Comparison of ENCODE assay signal across 23 cellular contexts in the genomic region with DNA sequence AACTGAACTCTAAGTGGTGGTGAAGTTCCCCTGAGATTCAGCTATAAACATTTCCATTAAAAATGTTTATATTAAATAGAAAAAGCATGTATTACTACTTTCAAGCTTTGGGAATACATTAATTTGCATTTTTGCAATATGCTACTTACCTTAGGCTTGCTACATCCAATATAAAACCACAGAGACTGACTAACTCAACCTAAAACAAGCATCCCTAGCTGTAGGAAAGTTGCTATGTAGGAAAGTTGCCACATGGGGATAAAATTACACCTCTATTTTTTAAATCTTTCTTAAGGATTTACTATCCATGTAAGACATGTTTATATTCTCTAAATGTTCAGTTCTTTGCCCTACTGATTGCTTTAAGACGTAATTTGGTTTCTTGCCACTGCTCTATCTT. TPM values are rescaled to one million over a fixed set of nuclear protein-coding genes. Genes with fewer than 3 reads are reported as not detected.
DNase-seq lines count a peak whose midpoint lies in the region; ATAC-seq, FAIRE-seq and TF ChIP-seq lines count a peak whose summit lies in the region.
"Had no signal": no experiment of that assay in that cellular context is flagged by ENCODE, and none has a peak within 500 bp of the region (broad histone marks: within the 10 kb centered on the region; RNA-seq: fewer than 3 reads in every experiment).

No MANE protein-coding gene starts in this region.

- WGBS in HepG2 (ENCODE audit: low lambda C conversion rate) = 95% methylated on average over 1 of the region's 1 CpG
- 88% methylated on average over 1 of the region's 1 CpG for WGBS in right lobe of liver (ENCODE audit: insufficient coverage, low coverage, low lambda C conversion rate, missing lambda C conversion rate)
- WGBS in mesenchymal stem cell = no CpG with 5 or more reads among the region's 1 CpG

- H3K36me3 ChIP-seq in HepG2 (replicated peaks in 1 of 2; ENCODE audit: control insufficient read depth in 1 of 2, insufficient read depth in 2 of 2, low read length in 2 of 2) (no peaks in the 10 kb centered on the region), right lobe of liver (no peaks in the 10 kb centered on the region), Loucy (ENCODE audit: insufficient read depth, low read length) (no peaks in the 10 kb centered on the region), mesenchymal stem cell (ENCODE audit: control insufficient read depth in 1 of 2, insufficient read depth in 2 of 2, low read depth in 1 of 2, low read length in 2 of 2) (no peaks in the 10 kb centered on the region)
- H3K36me3 ChIP-seq: BLaER1, HAP-1 had no signal

- H2AFZ ChIP-seq in HepG2 (ENCODE audit: low read length) = no peak overlapping the region
- H2AFZ ChIP-seq in Loucy (ENCODE audit: low read length) = no peak overlapping the region
- no peak overlapping the region for H2AFZ ChIP-seq in mesenchymal stem cell (ENCODE audit: low read depth, low read length)

- no peak overlapping the region for H2BK15ac ChIP-seq in mesenchymal stem cell (ENCODE audit: low read depth, poor library complexity, severe bottlenecking)

- FAIRE-seq in HepG2 (lab: Jason Lieb, UNC) = no peak
- FAIRE-seq: A204.1, D721Med, GM12878 had no signal

- H2BK12ac ChIP-seq in mesenchymal stem cell (ENCODE audit: low read length in 2 of 2) = no peak overlapping the region

- no peak overlapping the region for H4K8ac ChIP-seq in mesenchymal stem cell (ENCODE audit: low read length)

- TF ChIP-seq POLR2A in HepG2 (IDR thresholded peaks at IDR 0.05; ENCODE audit: insufficient read depth in 1 of 2, low read depth in 2 of 2, low read length in 2 of 2) (no peak), right lobe of liver (IDR thresholded peaks at IDR 0.05) (no peak)

- BruUV-seq in HepG2 (replicated peaks; lab: Mats Ljungman, UMichigan) = no TSS peak

- H2BK120ac ChIP-seq in mesenchymal stem cell (ENCODE audit: low read depth, low read length) = no peak overlapping the region

- CTCF ChIA-PET in HepG2 (lab: Yijun Ruan, JAX; ENCODE audit: low intra/inter-chr PET ratio, low total read pairs) = no interaction called here

- no peak overlapping the region for H3K4ac ChIP-seq in mesenchymal stem cell (ENCODE audit: low read depth in 1 of 2, low read length in 2 of 2)

- H2AK5ac ChIP-seq in mesenchymal stem cell (ENCODE audit: low read length, severe bottlenecking) = no peak overlapping the region

- intact Hi-C loops in HepG2 (cut with micrococcal nuclease; ENCODE audit: unreplicated experiment) (no loop called here), right lobe of liver (cut with DNase I) (no loop called here)

- no peaks in the 10 kb centered on the region; the same call in 1 of the 2 replicates for H4K20me1 ChIP-seq in HepG2 (ENCODE audit: insufficient read depth, low read length)
- H4K20me1 ChIP-seq in Loucy (ENCODE audit: insufficient read depth, low read length, poor library complexity, severe bottlenecking) = peaks cover 16% of the 10 kb centered on the region

- H3K4me3 ChIP-seq in HepG2 (replicated peaks in 1 of 3; ENCODE audit: insufficient read depth in 1 of 3, low read depth in 2 of 3, low read length in 3 of 3) = no peak overlapping the region
- no peak overlapping the region for H3K4me3 ChIP-seq in right lobe of liver
- H3K4me3 ChIP-seq in Loucy (ENCODE audit: low read length, poor library complexity, severe bottlenecking) = no peak overlapping the region
- no peak overlapping the region for H3K4me3 ChIP-seq in fibroblast of villous mesenchyme (ENCODE audit: low read depth, low read length)
- no peak overlapping the region for H3K4me3 ChIP-seq in mesenchymal stem cell (ENCODE audit: insufficient read depth in 1 of 2, low read depth in 1 of 2, low read length in 2 of 2)
- H3K4me3 ChIP-seq: BLaER1, GM12878, HAP-1 had no signal

- TF ChIP-seq EP300 in HepG2 (IDR thresholded peaks at IDR 0.05; ENCODE audit: low read depth in 2 of 2, low read length in 2 of 2) (no peak), HepG2 (CRISPR knock-in tag; IDR thresholded peaks at IDR 0.05; ENCODE audit: borderline replicate concordance) (no peak)

- TF ChIP-seq CTCF in HepG2 (CRISPR knock-in tag; IDR thresholded peaks at IDR 0.05) = no peak
- TF ChIP-seq CTCF in right lobe of liver (IDR thresholded peaks at IDR 0.05) = no peak
- TF ChIP-seq CTCF in Loucy (conservative IDR thresholded peaks at IDR 0.05; ENCODE audit: low read length) = 0 out of 2 replicates have a peak, but pooled peaks have one; percentile 22
- TF ChIP-seq CTCF in fibroblast of villous mesenchyme (IDR thresholded peaks at IDR 0.05; ENCODE audit: insufficient read depth, low read depth, low read length) = no peak

- no peak overlapping the region for H3K18ac ChIP-seq in mesenchymal stem cell (ENCODE audit: low read depth in 1 of 2, low read length in 2 of 2)

- H3F3A ChIP-seq in Loucy (ENCODE audit: low read depth) = no peaks in the 10 kb centered on the region

- TF ChIP-seq RAD21 in HepG2 (CRISPR knock-in tag; IDR thresholded peaks at IDR 0.05) = no peak

- H4K91ac ChIP-seq in mesenchymal stem cell (ENCODE audit: low read length) = no peak overlapping the region

- no peaks in the 10 kb centered on the region for H3K9me3 ChIP-seq in HepG2 (ENCODE audit: low read length)
- H3K9me3 ChIP-seq in right lobe of liver = no peaks in the 10 kb centered on the region
- no peaks in the 10 kb centered on the region for H3K9me3 ChIP-seq in Loucy (ENCODE audit: insufficient read depth, low read depth, low read length)
- no peaks in the 10 kb centered on the region for H3K9me3 ChIP-seq in mesenchymal stem cell (ENCODE audit: control insufficient read depth, low read length)
- H3K9me3 ChIP-seq: BLaER1, Caco-2, HAP-1 had no signal

- DNase-seq in HepG2 (ENCODE audit: low spot score) (no peak), right lobe of liver (no peak), fibroblast of villous mesenchyme (ENCODE audit: low read depth) (peak; percentile 6), mesenchymal stem cell (peak; percentile 7), NK-92 (lab: John Stamatoyannopoulos, UW; ENCODE audit: unreplicated experiment) (no peak)
- no peak for DNase-seq in activated T-cell treated with anti-CD3 and anti-CD28 coated beads, Interleukin-2, amount 50 U/mL, for 48 hours
- DNase-seq: Caco-2; CD4-positive, CD25-positive, alpha-beta regulatory T cell; CD8-positive, alpha-beta T cell; DMS 273 treated with DMSO at 0.1 percent for 48 hours; DMS79; EL; GDM1; GOT3 had no signal

- POLR2A ChIA-PET in HepG2 (lab: Yijun Ruan, JAX) = no interaction called here

- no peaks in the 10 kb centered on the region for H3K9me2 ChIP-seq in Loucy (replicated peaks; ENCODE audit: low read depth, low read length)

- no peak overlapping the region for H3K23ac ChIP-seq in mesenchymal stem cell (ENCODE audit: low read length in 2 of 2)

- ATAC-seq in HepG2 (no peak), right lobe of liver (no peak), GM18870 (IDR thresholded peaks at IDR 0.05; ENCODE audit: unreplicated experiment) (no peak)
- ATAC-seq: CD8-positive, alpha-beta T cell; GM12878 had no signal

- H3K79me1 ChIP-seq in mesenchymal stem cell (replicated peaks; ENCODE audit: low read length, poor library complexity, severe bottlenecking) = peaks cover 13% of the 10 kb centered on the region

- no peak overlapping the region for H3K27ac ChIP-seq in HepG2 (ENCODE audit: extremely low read length, insufficient read depth, low read length)
- H3K27ac ChIP-seq in right lobe of liver = no peak overlapping the region
- H3K27ac ChIP-seq in mesenchymal stem cell (ENCODE audit: low read length, poor library complexity, severe bottlenecking) = no peak overlapping the region
- H3K27ac ChIP-seq: 22Rv1, BLaER1, C4-2B had no signal

- H3K14ac ChIP-seq in mesenchymal stem cell (ENCODE audit: low read length in 2 of 2) = no peak overlapping the region

- no peak overlapping the region for H2BK5ac ChIP-seq in mesenchymal stem cell (ENCODE audit: low read depth, low read length, poor library complexity, severe bottlenecking)

- in situ Hi-C loops in HepG2 (cut with HindIII; ENCODE audit: extremely low pct_ligation_motif_present, low pct_unique_long_range_greater_than_20kb) = no loop called here

- H3K27me3 ChIP-seq in HepG2 (ENCODE audit: control insufficient read depth in 1 of 2, insufficient read depth in 2 of 2, low read length in 2 of 2) (no peaks in the 10 kb centered on the region), right lobe of liver (no peaks in the 10 kb centered on the region), Loucy (ENCODE audit: insufficient read depth, low read length, poor library complexity, severe bottlenecking) (no peaks in the 10 kb centered on the region), mesenchymal stem cell (ENCODE audit: control insufficient read depth in 1 of 2, insufficient read depth in 1 of 2, low read length in 2 of 2) (no peaks in the 10 kb centered on the region)
- H3K27me3 ChIP-seq: BLaER1 had no signal

- no peak overlapping the region for H3K4me2 ChIP-seq in HepG2 (ENCODE audit: low read depth, low read length)
- H3K4me2 ChIP-seq in Loucy (ENCODE audit: low read depth, low read length, poor library complexity, severe bottlenecking) = no peak overlapping the region
- H3K4me2 ChIP-seq in mesenchymal stem cell (ENCODE audit: low read length, poor library complexity, severe bottlenecking) = no peak overlapping the region
- H3K4me2 ChIP-seq: BLaER1 had no signal

- H3K79me2 ChIP-seq in HepG2 (ENCODE audit: insufficient read depth, low read length) (peaks cover 29% of the 10 kb centered on the region), Loucy (ENCODE audit: insufficient read depth, low read length) (peaks cover 70% of the 10 kb centered on the region)

- no peak overlapping the region for H3K9ac ChIP-seq in HepG2 (ENCODE audit: insufficient read depth, low read depth, low read length)
- no peak overlapping the region for H3K9ac ChIP-seq in Loucy (ENCODE audit: low read depth, low read length, poor library complexity, severe bottlenecking)
- no peak overlapping the region for H3K9ac ChIP-seq in mesenchymal stem cell (ENCODE audit: low read length)
- H3K9ac ChIP-seq: BLaER1 had no signal

- H3K4me1 ChIP-seq in HepG2 (ENCODE audit: insufficient read depth, low read length) = no peaks in the 10 kb centered on the region
- H3K4me1 ChIP-seq in right lobe of liver = no peaks in the 10 kb centered on the region
- peaks cover 12% of the 10 kb centered on the region for H3K4me1 ChIP-seq in Loucy (ENCODE audit: insufficient read depth, low read length, poor library complexity, severe bottlenecking)
- peaks cover 1% of the 10 kb centered on the region for H3K4me1 ChIP-seq in mesenchymal stem cell (ENCODE audit: control insufficient read depth, insufficient read depth, low read depth, low read length)
- H3K4me1 ChIP-seq: BLaER1, HAP-1 had no signal

RNA-seq across cellular contexts. Expression of gene SCAMP1, which starts 12.8 kb away (rescaled TPM):
- total RNA-seq in HepG2 (2016; rRNA removed; fragmentation: Illumina TruSeq; extraction: Trizol) (27.0 and 33.7 TPM in 2 replicates), right lobe of liver (10 to 100 TPM; 10.4 to 18.4 (median 11.1) TPM), fibroblast of villous mesenchyme (38.0 and 61.7 TPM in 2 replicates)
- 20.4 and 22.0 TPM in 2 replicates for total RNA-seq in HepG2 (2016; cell fraction: cytosol; rRNA removed; fragmentation: Illumina TruSeq; extraction: Trizol; ENCODE audit: low read depth)
- total RNA-seq in HepG2 (2016; cell fraction: insoluble cytoplasmic fraction; rRNA removed; fragmentation: Illumina TruSeq; extraction: Trizol) = 29.5 and 36.1 TPM in 2 replicates
- 15.7 and 16.3 TPM in 2 replicates for total RNA-seq in HepG2 (2016; cell fraction: membrane; rRNA removed; fragmentation: Illumina TruSeq; extraction: Trizol)
- 30.9 and 31.8 TPM in 2 replicates for total RNA-seq in HepG2 (2016; cell fraction: nucleus; rRNA removed; fragmentation: Illumina TruSeq; extraction: Trizol)
- 18.2 and 18.3 TPM in 2 replicates for polyA plus RNA-seq in HepG2 (2011; rRNA removed)
- 9.9 and 16.7 TPM in 2 replicates for polyA plus RNA-seq in HepG2 (2011; cell fraction: cytosol; rRNA removed)
- 3.8 and 4.1 TPM in 2 replicates for polyA plus RNA-seq in HepG2 (2011; cell fraction: nucleus; rRNA removed)
- 26.4 and 27.2 TPM in 2 replicates for polyA plus RNA-seq in HepG2 (2012)
- 1.2 and 1.4 TPM in 2 replicates for polyA plus RNA-seq in HepG2 (2016; cell fraction: cytosol; fragmentation: Illumina TruSeq; extraction: Trizol; ENCODE audit: low read depth)
- polyA plus RNA-seq in HepG2 (2016; cell fraction: insoluble cytoplasmic fraction; fragmentation: Illumina TruSeq; extraction: Trizol; ENCODE audit: low read depth) = 13.5 and 14.1 TPM in 2 replicates
- 4.2 TPM in 2 replicates for polyA plus RNA-seq in HepG2 (2016; cell fraction: membrane; fragmentation: Illumina TruSeq; extraction: Trizol; ENCODE audit: low read depth)
- polyA plus RNA-seq in HepG2 (2016; cell fraction: nucleus; fragmentation: Illumina TruSeq; extraction: Trizol; ENCODE audit: insufficient read depth, low read depth) = 17.8 and 23.2 TPM in 2 replicates
- 26.1 and 37.5 TPM in 2 replicates for polyA minus RNA-seq in HepG2 (2011; rRNA and poly(A)+ RNA removed; ENCODE audit: low replicate concordance)
- polyA minus RNA-seq in HepG2 (2011; cell fraction: cytosol; rRNA and poly(A)+ RNA removed) = 32.9 and 41.5 TPM in 2 replicates
- 33.3 and 41.2 TPM in 2 replicates for polyA minus RNA-seq in HepG2 (2011; cell fraction: nucleus; rRNA and poly(A)+ RNA removed)
- polyA plus RNA-seq in mesenchymal stem cell (2013, experiment 1 of 2) = 17.6 TPM
- polyA plus RNA-seq in mesenchymal stem cell (2013, experiment 2 of 2) = 17.6 TPM

Comparison
In these comparisons a context has a peak if more than half of its experiments do, and no peak if none do; other contexts are left out.
1. DNase-seq: peak in fibroblast of villous mesenchyme (single experiment) and mesenchymal stem cell (single experiment); none in HepG2 (single experiment), right lobe of liver (0 of 3), activated T-cell treated with anti-CD3 and anti-CD28 coated beads, Interleukin-2, amount 50 U/mL, for 48 hours (0 of 2) and NK-92 (single experiment).